Comparison of ENCODE assay signal across 15 cellular contexts in genomic region chr3:63980830-63981498, GRCh38. TPM values are rescaled to one million over a fixed set of nuclear protein-coding genes. Genes with fewer than 3 reads are reported as not detected.
DNase-seq lines count a peak whose midpoint lies in the region; ATAC-seq and TF ChIP-seq lines count a peak whose summit lies in the region.
"Had no signal": no experiment of that assay in that cellular context is flagged by ENCODE, and none has a peak within 500 bp of the region (broad histone marks: within the 10 kb centered on the region; RNA-seq: fewer than 3 reads in every experiment).

No MANE protein-coding gene starts in this region.

- WGBS in thymus, result 96% methylated on average over 8 of the region's 8 CpGs

- H3K9me3 ChIP-seq in lower lobe of right lung (no peaks in the 10 kb centered on the region), thymus (ENCODE audit: control insufficient read depth) (peaks cover 1% of the 10 kb centered on the region)
- H3K9me3 ChIP-seq: SJCRH30, testis had no signal

- ATAC-seq in activated T-helper 17 cell treated with anti-CD3 and anti-CD28 coated beads, Interleukin-2, amount 50 U/mL, for 72 hours (replicated peaks), result no peak
- peak in 1 of 2 donors; percentile 41 for ATAC-seq in lower lobe of right lung
- no peak for ATAC-seq in HG02571 (IDR thresholded peaks at IDR 0.05; ENCODE audit: unreplicated experiment)
- ATAC-seq in GM21447 (IDR thresholded peaks at IDR 0.05; ENCODE audit: unreplicated experiment), result no peak

- H3K4me1 Mint-ChIP-seq in activated naive CD4-positive, alpha-beta T cell treated with anti-CD3 and anti-CD28 coated beads, Interleukin-2, amount 10 ng/mL, durations not matched to agents 7 days and 5 days, result peaks cover 87% of the 10 kb centered on the region
- H3K4me1 Mint-ChIP-seq in activated T-helper 17 cell treated with anti-CD3 and anti-CD28 coated beads, Interleukin-2, amount 50 U/mL, for 72 hours, result peaks cover 56% of the 10 kb centered on the region

- CTCF ChIA-PET in activated naive CD4-positive, alpha-beta T cell treated with anti-CD3 and anti-CD28 coated beads, Interleukin-2, amount 10 ng/mL, durations not matched to agents 7 days and 5 days (lab: Charles Lee), result interaction anchor here (0.5 to 4.9 kb wide), 4 partner anchors 8 to 19 kb away, joined by 4 to 32 read pairs (median 10); no protein-coding TSS in a partner anchor

- intact Hi-C loops in lower lobe of right lung (cut with DNase I), result no loop called here

- no peak for DNase-seq in activated naive CD4-positive, alpha-beta T cell treated with anti-CD3 and anti-CD28 coated beads, Interleukin-2, amount 10 ng/mL, durations not matched to agents 7 days and 5 days
- DNase-seq in activated naive CD4-positive, alpha-beta T cell treated with Interleukin-2 at 50 U/mL for 16 hours, result no peak
- no peak for DNase-seq in lower lobe of right lung
- DNase-seq in cerebellar nuclear complex (lab: John Stamatoyannopoulos, UW), result no peak
- DNase-seq: HFFc6, KBM-7, NCI-H146, NCI-H446 treated with DMSO at 0.1 percent for 48 hours, SJCRH30, testis had no signal

- H3K27me3 ChIP-seq in lower lobe of right lung (ENCODE audit: low read depth) (no peaks in the 10 kb centered on the region), thymus (ENCODE audit: control insufficient read depth, insufficient read depth) (no peaks in the 10 kb centered on the region)
- H3K27me3 ChIP-seq: SJCRH30, testis had no signal

- H3K9me3 Mint-ChIP-seq in activated naive CD4-positive, alpha-beta T cell treated with anti-CD3 and anti-CD28 coated beads, Interleukin-2, amount 10 ng/mL, durations not matched to agents 7 days and 5 days, result no peaks in the 10 kb centered on the region
- H3K9me3 Mint-ChIP-seq in activated T-helper 17 cell treated with anti-CD3 and anti-CD28 coated beads, Interleukin-2, amount 50 U/mL, for 72 hours, result no peaks in the 10 kb centered on the region
- H3K9me3 Mint-ChIP-seq: HFFc6 had no signal

- peak overlapping the region; percentile 61 for H3K27ac ChIP-seq in lower lobe of right lung
- H3K27ac ChIP-seq in thymus (ENCODE audit: low read depth), result peak overlapping the region; percentile 0
- H3K27ac ChIP-seq: epithelial cell of prostate, SJCRH30, testis had no signal

- H3K27me3 Mint-ChIP-seq in activated naive CD4-positive, alpha-beta T cell treated with anti-CD3 and anti-CD28 coated beads, Interleukin-2, amount 10 ng/mL, durations not matched to agents 7 days and 5 days, result no peaks in the 10 kb centered on the region
- no peaks in the 10 kb centered on the region for H3K27me3 Mint-ChIP-seq in activated T-helper 17 cell treated with anti-CD3 and anti-CD28 coated beads, Interleukin-2, amount 50 U/mL, for 72 hours

- H3K4me3 Mint-ChIP-seq in activated naive CD4-positive, alpha-beta T cell treated with anti-CD3 and anti-CD28 coated beads, Interleukin-2, amount 10 ng/mL, durations not matched to agents 7 days and 5 days, result no peak overlapping the region
- H3K4me3 Mint-ChIP-seq in activated T-helper 17 cell treated with anti-CD3 and anti-CD28 coated beads, Interleukin-2, amount 50 U/mL, for 72 hours, result peak overlapping the region; percentile 82
- H3K4me3 Mint-ChIP-seq: HFFc6 had no signal

- no peak for TF ChIP-seq CTCF in lower lobe of right lung (IDR thresholded peaks at IDR 0.05)

- H3K27ac Mint-ChIP-seq in activated naive CD4-positive, alpha-beta T cell treated with anti-CD3 and anti-CD28 coated beads, Interleukin-2, amount 10 ng/mL, durations not matched to agents 7 days and 5 days, result peak overlapping the region; percentile 97
- H3K27ac Mint-ChIP-seq in activated T-helper 17 cell treated with anti-CD3 and anti-CD28 coated beads, Interleukin-2, amount 50 U/mL, for 72 hours, result peak overlapping the region; percentile 70

- H3K4me3 ChIP-seq in lower lobe of right lung, result no peak overlapping the region
- no peak overlapping the region for H3K4me3 ChIP-seq in thymus (ENCODE audit: low read length)
- H3K4me3 ChIP-seq: SJCRH30, testis had no signal

- H3K36me3 Mint-ChIP-seq in activated naive CD4-positive, alpha-beta T cell treated with anti-CD3 and anti-CD28 coated beads, Interleukin-2, amount 10 ng/mL, durations not matched to agents 7 days and 5 days, result peaks cover 60% of the 10 kb centered on the region
- H3K36me3 Mint-ChIP-seq in activated T-helper 17 cell treated with anti-CD3 and anti-CD28 coated beads, Interleukin-2, amount 50 U/mL, for 72 hours (ENCODE audit: low read depth), result peaks cover 64% of the 10 kb centered on the region

- H3K4me1 ChIP-seq in lower lobe of right lung, result peaks cover 66% of the 10 kb centered on the region
- peaks cover 10% of the 10 kb centered on the region for H3K4me1 ChIP-seq in thymus (ENCODE audit: control insufficient read depth, insufficient read depth, low read length)
- H3K4me1 ChIP-seq: SJCRH30 had no signal

- H3K36me3 ChIP-seq in lower lobe of right lung, result peaks cover 55% of the 10 kb centered on the region
- peaks cover 47% of the 10 kb centered on the region for H3K36me3 ChIP-seq in thymus (ENCODE audit: control insufficient read depth, insufficient read depth)
- H3K36me3 ChIP-seq: SJCRH30 had no signal

RNA-seq across cellular contexts. Expression of gene PSMD6, which starts 42.3 kb away (rescaled TPM):
- 100 to 1,000 TPM in 1 of 2 donors, 10 to 100 TPM in 1; 79.4 to 113 TPM for total RNA-seq in activated T-helper 17 cell treated with anti-CD3 and anti-CD28 coated beads, Interleukin-2, amount 50 U/mL, for 72 hours
- total RNA-seq in lower lobe of right lung, result 51.1 TPM
- 78.9 TPM for polyA plus RNA-seq in thymus
